ENCODE assay signal across 24 cellular contexts in the genomic region with DNA sequence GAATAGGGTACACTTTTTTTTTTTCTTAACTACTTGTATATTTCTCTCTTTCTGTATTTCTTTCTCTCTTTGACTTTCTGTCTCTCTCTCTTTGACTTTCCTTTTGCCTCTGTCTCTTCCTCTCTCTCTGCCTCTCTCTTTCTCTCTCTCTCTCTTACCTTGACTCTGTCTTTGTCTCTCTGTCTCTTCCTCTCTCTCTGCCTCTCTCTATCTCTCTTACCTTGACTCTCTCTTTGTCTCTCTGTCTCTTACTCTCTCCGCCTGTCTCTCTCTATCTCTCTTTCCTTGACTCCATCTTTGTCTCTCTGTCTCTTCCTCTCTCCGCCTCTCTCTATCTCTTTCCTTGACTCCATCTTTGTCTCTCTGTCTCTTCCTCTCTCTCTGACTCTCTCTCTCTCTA.
"Had no signal": no experiment of that assay in that cellular context is flagged by ENCODE, and none has a peak within 500 bp of the region (broad histone marks: within the 10 kb centered on the region; RNA-seq: fewer than 3 reads in every experiment).

No MANE protein-coding gene starts in this region.

- H3K36me3 Mint-ChIP-seq: memory B cell, mesothelial cell of epicardium had no signal

- H3K4me3 Mint-ChIP-seq: memory B cell, mesothelial cell of epicardium had no signal

- H3K27ac ChIP-seq: colonic mucosa, dorsolateral prefrontal cortex, epithelial cell of prostate, esophagus squamous epithelium, gastrocnemius medialis, heart right ventricle, left lung, lower lobe of right lung had no signal

- H3K4me1 ChIP-seq: esophagus squamous epithelium, gastrocnemius medialis, heart right ventricle, left lung had no signal

- ATAC-seq: esophagus mucosa, gastrocnemius medialis, heart right ventricle, left cardiac atrium, left lung, left ventricle myocardium superior, lower lobe of right lung, mucosa of descending colon had no signal

- H3K27me3 ChIP-seq: colonic mucosa, left lung had no signal

- H3K9me3 ChIP-seq: colonic mucosa, esophagus squamous epithelium, gastrocnemius medialis, heart right ventricle, left lung, lower lobe of right lung, mucosa of descending colon had no signal

- DNase-seq: colonic mucosa; dermis blood vessel endothelial cell; dorsolateral prefrontal cortex; effector CD4-positive, alpha-beta T cell; effector memory CD4-positive, alpha-beta T cell; erythroblast; esophagus squamous epithelium; foreskin fibroblast; foreskin melanocyte; gastrocnemius medialis; glutamatergic neuron; head of caudate nucleus; heart right ventricle; hippocampal formation; left cardiac atrium; left lung; left ventricle myocardium superior; lower lobe of right lung; mucosa of descending colon; naive B cell had no signal

- H3K4me3 ChIP-seq: colonic mucosa, dorsolateral prefrontal cortex, esophagus squamous epithelium, gastrocnemius medialis, heart right ventricle, left lung, lower lobe of right lung, mucosa of descending colon had no signal

- H3K36me3 ChIP-seq: colonic mucosa, esophagus squamous epithelium, gastrocnemius medialis, heart right ventricle, left lung, lower lobe of right lung had no signal

- H3K27ac Mint-ChIP-seq: memory B cell, mesothelial cell of epicardium, naive B cell had no signal
